In the genomic region with DNA sequence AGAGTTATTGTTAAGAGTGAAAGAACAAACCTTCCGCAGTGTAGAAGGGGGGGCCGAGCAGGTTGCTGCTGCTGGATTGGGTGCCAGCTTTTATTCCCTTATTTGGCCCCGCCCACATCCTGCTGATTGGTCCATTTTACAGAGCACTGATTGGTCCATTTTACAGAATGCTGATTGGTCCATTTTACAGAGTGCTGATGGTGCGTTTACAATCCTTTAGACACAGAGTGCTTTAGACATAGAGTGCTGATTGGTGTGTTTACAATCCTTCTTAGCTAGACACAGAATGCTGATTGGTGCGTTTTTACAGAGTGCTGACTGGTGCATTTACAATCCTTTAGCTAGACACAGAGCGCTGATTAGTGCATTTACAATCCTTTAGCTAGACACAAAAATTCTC, we compare ENCODE assay signal across 3 cellular contexts. TPM values are rescaled to one million over a fixed set of nuclear protein-coding genes. Genes with fewer than 3 reads are reported as not detected.
"Had no signal": no experiment of that assay in that cellular context is flagged by ENCODE, and none has a peak within 500 bp of the region (broad histone marks: within the 10 kb centered on the region; RNA-seq: fewer than 3 reads in every experiment).

No MANE protein-coding gene starts in this region.

RNA-seq across cellular contexts. Expression of gene PDCL2, which starts 40.1 kb away (rescaled TPM):
- total RNA-seq: H1, H9, HT-29 had no signal
- polyA plus RNA-seq: H1 had no signal
